20 cellular contexts compared by ENCODE assay signal in the genomic region with DNA sequence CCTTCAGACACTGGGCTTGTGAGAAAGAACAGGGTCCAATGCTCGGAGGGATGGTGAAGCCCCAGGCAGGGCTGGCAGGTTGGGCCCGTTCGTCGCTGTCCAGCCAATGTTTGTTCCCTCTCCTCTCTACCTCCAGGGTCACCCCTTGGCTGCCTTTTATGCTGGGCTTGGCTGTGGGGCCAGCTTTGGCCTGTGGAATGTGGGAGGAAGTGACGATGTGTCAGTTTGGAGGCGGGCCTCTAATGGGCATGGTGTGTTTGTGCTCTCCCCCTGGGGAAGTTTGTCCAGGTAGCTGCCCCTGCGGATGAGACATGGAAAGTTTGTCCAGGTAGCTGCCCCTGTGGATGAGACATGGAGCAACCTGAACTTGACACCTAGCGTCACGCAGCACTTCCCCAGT.
DNase-seq lines count a peak whose midpoint lies in the region; ATAC-seq and TF ChIP-seq lines count a peak whose summit lies in the region.
"Had no signal": no experiment of that assay in that cellular context is flagged by ENCODE, and none has a peak within 500 bp of the region (broad histone marks: within the 10 kb centered on the region; RNA-seq: fewer than 3 reads in every experiment).

No MANE protein-coding gene starts in this region.

- H3K79me2 ChIP-seq in mesendoderm (ENCODE audit: control insufficient read depth, insufficient read depth, low read length): no peaks in the 10 kb centered on the region

- no peak overlapping the region for H3K4ac ChIP-seq in mesendoderm (ENCODE audit: low read depth, low read length)

- H3K27me3 ChIP-seq in mesendoderm (ENCODE audit: insufficient read depth, low read length, poor library complexity) (no peaks in the 10 kb centered on the region), stomach (peaks cover 0 to 25% (median 0%) of the 10 kb centered on the region in 3 donors)

- POLR2A ChIA-PET in activated CD4-positive, alpha-beta memory T cell treated with anti-CD3 and anti-CD28 coated beads, Interleukin-2, amount 10 ng/mL, durations not matched to agents 7 days and 5 days (lab: Charles Lee): no interaction called here

- ATAC-seq in Right ventricle myocardium superior (ENCODE audit: poor library complexity): no peak
- ATAC-seq in HG03139 (IDR thresholded peaks at IDR 0.05; ENCODE audit: unreplicated experiment): no peak
- ATAC-seq: A549, GM23338, HCT116, HepG2 had no signal

- no peak overlapping the region for H4K5ac ChIP-seq in mesendoderm (ENCODE audit: low read length)

- H3K9me3 Mint-ChIP-seq in activated CD4-positive, alpha-beta memory T cell treated with anti-CD3 and anti-CD28 coated beads, Interleukin-2, amount 10 ng/mL, durations not matched to agents 7 days and 5 days: peaks cover 4% of the 10 kb centered on the region

- TF ChIP-seq EP300 in stomach (IDR thresholded peaks at IDR 0.05): no peak

- no peak overlapping the region for H3K4me2 ChIP-seq in mesendoderm (ENCODE audit: low read length)
- H3K4me2 ChIP-seq: A549, GM23338 had no signal

- no peak for TF ChIP-seq CTCF in stomach (IDR thresholded peaks at IDR 0.05)

- no peaks in the 10 kb centered on the region for H3K4me1 Mint-ChIP-seq in activated CD4-positive, alpha-beta memory T cell treated with anti-CD3 and anti-CD28 coated beads, Interleukin-2, amount 10 ng/mL, durations not matched to agents 7 days and 5 days
- H3K4me1 Mint-ChIP-seq: GM23338 had no signal

- H3K4me3 ChIP-seq in mesendoderm (ENCODE audit: low read length) (no peak overlapping the region), stomach (no peak overlapping the region)
- H3K4me3 ChIP-seq: A549, GM23338 had no signal

- H4K8ac ChIP-seq in mesendoderm (ENCODE audit: low read depth, low read length): no peak overlapping the region

- H3K36me3 ChIP-seq in mesendoderm (ENCODE audit: control insufficient read depth, insufficient read depth, low read length) (no peaks in the 10 kb centered on the region), stomach (no peaks in the 10 kb centered on the region)

- no peak overlapping the region for H2BK15ac ChIP-seq in mesendoderm (replicated peaks; ENCODE audit: low read depth)

- no peak overlapping the region for H3K23ac ChIP-seq in mesendoderm (ENCODE audit: low read length)

- peak; percentile 66 for DNase-seq in cardiac septum (ENCODE audit: low spot score)
- no peak for DNase-seq in Right ventricle myocardium superior
- peak; percentile 50 for DNase-seq in mesendoderm
- peak; percentile 10 for DNase-seq in stomach
- DNase-seq in HuH-7 (ENCODE audit: low spot score): no peak
- DNase-seq in activated CD4-positive, alpha-beta memory T cell treated with anti-CD3 and anti-CD28 coated beads, Interleukin-2, amount 10 ng/mL, durations not matched to agents 7 days and 5 days: no peak
- DNase-seq: AML-193; Caco-2; CD4-positive, alpha-beta T cell; DMS79; GF-D8; H7; HFFc6 had no signal

- intact Hi-C loops in cardiac septum (cut with DNase I) (no loop called here), Right ventricle myocardium superior (cut with DNase I) (no loop called here), stomach (cut with DNase I; ENCODE audit: low total_unique reads) (no loop called here)

- no peaks in the 10 kb centered on the region for H3K27me3 Mint-ChIP-seq in activated CD4-positive, alpha-beta memory T cell treated with anti-CD3 and anti-CD28 coated beads, Interleukin-2, amount 10 ng/mL, durations not matched to agents 7 days and 5 days

- no CpG with 5 or more reads among the region's 9 CpGs for WGBS in mesendoderm (ENCODE audit: extremely low coverage, insufficient coverage, low lambda C conversion rate)
- whole genome bisulfite sequencing in stomach, 5 donors: 58 to 73% (median 66%) methylated on average over 9 of the region's 9 CpGs

- H3K18ac ChIP-seq in mesendoderm (ENCODE audit: low read length): no peak overlapping the region

- H2BK5ac ChIP-seq in mesendoderm (ENCODE audit: low read length): no peak overlapping the region

- H3K36me3 Mint-ChIP-seq in activated CD4-positive, alpha-beta memory T cell treated with anti-CD3 and anti-CD28 coated beads, Interleukin-2, amount 10 ng/mL, durations not matched to agents 7 days and 5 days (ENCODE audit: low read depth): no peaks in the 10 kb centered on the region

- no peak overlapping the region for H3K56ac ChIP-seq in mesendoderm (ENCODE audit: low read length)

- H3K4me1 ChIP-seq in mesendoderm (ENCODE audit: control insufficient read depth, low read depth, low read length) (no peaks in the 10 kb centered on the region), stomach (no peaks in the 10 kb centered on the region)
- H3K4me1 ChIP-seq: A549, Caco-2 had no signal

- H3K27ac ChIP-seq in mesendoderm (ENCODE audit: low read depth, low read length) (no peak overlapping the region), stomach (no peak overlapping the region)
- H3K27ac ChIP-seq: 22Rv1, A549, C4-2B had no signal

- H3K4me3 Mint-ChIP-seq in activated CD4-positive, alpha-beta memory T cell treated with anti-CD3 and anti-CD28 coated beads, Interleukin-2, amount 10 ng/mL, durations not matched to agents 7 days and 5 days: no peak overlapping the region
- H3K4me3 Mint-ChIP-seq: CD4-positive, alpha-beta T cell; GM23338; HFFc6 had no signal

- CTCF ChIA-PET in activated CD4-positive, alpha-beta memory T cell treated with anti-CD3 and anti-CD28 coated beads, Interleukin-2, amount 10 ng/mL, durations not matched to agents 7 days and 5 days (lab: Charles Lee): no interaction called here

- H3K79me1 ChIP-seq in mesendoderm (ENCODE audit: low read length): no peaks in the 10 kb centered on the region

- H3K27ac Mint-ChIP-seq in activated CD4-positive, alpha-beta memory T cell treated with anti-CD3 and anti-CD28 coated beads, Interleukin-2, amount 10 ng/mL, durations not matched to agents 7 days and 5 days: no peak overlapping the region
- H3K27ac Mint-ChIP-seq: CD4-positive, alpha-beta T cell; GM23338; HFFc6 had no signal

- TF ChIP-seq POLR2A in stomach (IDR thresholded peaks at IDR 0.05): no peak

- no peak overlapping the region for H3K9ac ChIP-seq in mesendoderm (ENCODE audit: low read length)

- no peak overlapping the region for H2BK120ac ChIP-seq in mesendoderm (ENCODE audit: low read depth, low read length)

- H2AK5ac ChIP-seq in mesendoderm (ENCODE audit: low read length): no peak overlapping the region

- peaks cover 0 to 12% (median 4%) of the 10 kb centered on the region in 4 donors for H3K9me3 ChIP-seq in stomach
- H3K9me3 ChIP-seq: A549, Caco-2 had no signal

Comparison
In these comparisons a context has a peak if more than half of its experiments do, and no peak if none do; other contexts are left out.
1. DNase-seq: peak in cardiac septum (single experiment), mesendoderm (single experiment) and stomach (single experiment); none in Right ventricle myocardium superior (single experiment), HuH-7 (single experiment) and activated CD4-positive, alpha-beta memory T cell treated with anti-CD3 and anti-CD28 coated beads, Interleukin-2, amount 10 ng/mL, durations not matched to agents 7 days and 5 days (single experiment).